Comparison of ENCODE assay signal across 26 cellular contexts in the genomic region with DNA sequence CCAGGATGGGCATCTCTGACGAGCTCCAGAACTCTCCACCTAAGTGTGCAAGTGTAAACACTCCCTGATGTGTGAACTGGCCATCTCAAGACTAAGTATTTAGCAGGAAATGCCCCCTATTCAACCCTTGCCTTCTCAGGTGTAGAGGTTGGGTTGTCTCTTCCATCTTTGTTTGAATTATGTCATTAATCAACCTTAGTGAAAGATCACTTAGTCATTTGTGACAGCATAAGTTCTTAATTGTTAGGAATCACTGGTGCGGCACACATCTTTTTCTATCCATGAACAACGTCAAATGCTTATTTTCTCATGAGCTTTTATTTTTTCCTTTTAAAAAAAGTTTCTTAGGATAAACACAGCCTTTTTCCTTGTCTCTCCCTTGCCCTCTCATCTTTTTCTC.
"Had no signal": no experiment of that assay in that cellular context is flagged by ENCODE, and none has a peak within 500 bp of the region (broad histone marks: within the 10 kb centered on the region; RNA-seq: fewer than 3 reads in every experiment).

No MANE protein-coding gene starts in this region.

- H3K27me3 Mint-ChIP-seq: stimulated activated memory B cell treated with anti-CD40 and anti-IgM and Interleukin-4, amounts not matched to agents 10 μg/mL and 1 μg/mL and 100 μg/mL, for 72 hours had no signal

- H3K4me1 Mint-ChIP-seq: nephron; stimulated activated memory B cell treated with anti-CD40 and anti-IgM and Interleukin-4, amounts not matched to agents 10 μg/mL and 1 μg/mL and 100 μg/mL, for 72 hours had no signal

- H3K9me3 Mint-ChIP-seq: nephron, neural progenitor cell had no signal

- H3K27me3 ChIP-seq: gastrocnemius medialis, left lung, neural progenitor cell, sigmoid colon, spleen, tibial nerve, upper lobe of left lung, uterus had no signal

- H3K36me3 Mint-ChIP-seq: neural progenitor cell; stimulated activated memory B cell treated with anti-CD40 and anti-IgM and Interleukin-4, amounts not matched to agents 10 μg/mL and 1 μg/mL and 100 μg/mL, for 72 hours had no signal

- H3K27ac Mint-ChIP-seq: effector memory CD8-positive, alpha-beta T cell; nephron; neural progenitor cell; stimulated activated memory B cell treated with anti-CD40 and anti-IgM and Interleukin-4, amounts not matched to agents 10 μg/mL and 1 μg/mL and 100 μg/mL, for 72 hours; stimulated activated naive CD8-positive, alpha-beta T cell treated with anti-CD3 and anti-CD28 coated beads, Interleukin-15, Interleukin-2, amounts not matched to agents 100 ng/mL and 50 ng/mL, for 24 hours had no signal

- H3K4me3 Mint-ChIP-seq: effector memory CD8-positive, alpha-beta T cell; naive thymus-derived CD4-positive, alpha-beta T cell; nephron; neural progenitor cell; stimulated activated memory B cell treated with anti-CD40 and anti-IgM and Interleukin-4, amounts not matched to agents 10 μg/mL and 1 μg/mL and 100 μg/mL, for 72 hours; stimulated activated naive CD8-positive, alpha-beta T cell treated with anti-CD3 and anti-CD28 coated beads, Interleukin-15, Interleukin-2, amounts not matched to agents 100 ng/mL and 50 ng/mL, for 24 hours had no signal

- H3K4me3 ChIP-seq: gastrocnemius medialis, left lung, neural progenitor cell, prostate gland, sigmoid colon, skin epidermis, spleen, thoracic aorta, tibial nerve, upper lobe of left lung, uterus had no signal

- H3K4me1 ChIP-seq: gastrocnemius medialis, left lung, neural progenitor cell, prostate gland, sigmoid colon, spleen, tibial nerve, upper lobe of left lung, uterus had no signal

- H3K4me2 ChIP-seq: neural progenitor cell had no signal

- H3K9ac ChIP-seq: neural progenitor cell had no signal

- H3K9me3 ChIP-seq: gastrocnemius medialis, left lung, prostate gland, spleen, thoracic aorta, tibial nerve, upper lobe of left lung, uterus had no signal

- H3K27ac ChIP-seq: gastrocnemius medialis, left lung, neural progenitor cell, prostate gland, sigmoid colon, skin epidermis, spleen, thoracic aorta, tibial nerve, upper lobe of left lung, uterus had no signal

- H3K36me3 ChIP-seq: gastrocnemius medialis, left lung, neural progenitor cell, prostate gland, sigmoid colon, spleen, thoracic aorta, tibial nerve, upper lobe of left lung, uterus had no signal

- DNase-seq: cortex of kidney; effector memory CD8-positive, alpha-beta T cell; erythroblast; gastrocnemius medialis; head of caudate nucleus; left cardiac atrium; left lung; mesendoderm; midbrain; naive thymus-derived CD4-positive, alpha-beta T cell; right cardiac atrium; sigmoid colon; spleen; stimulated activated CD4-positive, alpha-beta T cell treated with anti-CD3 and anti-CD28 coated beads, Interleukin-4, amount 100 ng/mL, for 4 hours; upper lobe of left lung; uterus had no signal

- FAIRE-seq: endometrium, keratinocyte had no signal
